Comparison of ENCODE assay signal across 7 cellular contexts in the genomic region with DNA sequence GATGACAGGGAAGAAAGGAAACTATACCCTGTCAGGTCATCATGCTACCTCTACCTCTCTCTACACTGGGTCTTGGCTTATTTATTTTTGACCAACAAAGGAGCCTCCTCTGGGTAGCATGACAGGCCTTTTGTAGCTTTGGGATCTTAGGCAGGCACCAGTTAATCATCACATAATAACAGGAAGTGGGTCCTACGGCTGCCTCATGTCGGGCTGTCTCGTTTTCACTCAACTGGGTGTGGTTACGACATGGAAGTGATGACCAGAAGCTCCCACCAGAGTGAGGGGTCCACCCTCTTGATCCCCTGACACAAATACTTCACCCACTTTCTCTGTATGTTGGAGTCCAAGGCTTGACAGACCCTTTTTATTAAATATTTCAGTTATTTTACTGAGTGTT.
A peak's percentile ranks its signal among the peaks of the same experiment; 100 is the strongest.
DNase-seq lines count a peak whose midpoint lies in the region; ATAC-seq lines count a peak whose summit lies in the region.

No MANE protein-coding gene starts in this region.

- H3K9me3 Mint-ChIP-seq in T-helper 2 cell treated with Interferon-gamma antibody and Interleukin-4, amounts not matched to agents 5 μg/mL and 100 μg/mL, for 36 hours: peaks cover 4% of the 10 kb centered on the region

- peak overlapping the region; percentile 79 for H3K27ac Mint-ChIP-seq in T-helper 2 cell treated with Interferon-gamma antibody and Interleukin-4, amounts not matched to agents 5 μg/mL and 100 μg/mL, for 36 hours

- H3K36me3 Mint-ChIP-seq in T-helper 2 cell treated with Interferon-gamma antibody and Interleukin-4, amounts not matched to agents 5 μg/mL and 100 μg/mL, for 36 hours (ENCODE audit: low read depth): peaks cover 3% of the 10 kb centered on the region

- peak; percentile 23 for DNase-seq in T-helper 2 cell treated with Interferon-gamma antibody and Interleukin-4, amounts not matched to agents 5 μg/mL and 100 μg/mL, for 36 hours (ENCODE audit: low spot score)
- peak; percentile 23 to 27 for DNase-seq in stimulated activated CD4-positive, alpha-beta T cell treated with anti-CD3 and anti-CD28 coated beads, Interleukin-15, amount 100 ng/mL, for 48 hours (ENCODE audit: low read depth in 2 of 2)
- DNase-seq in hippocampal formation (lab: John Stamatoyannopoulos, UW): no peak
- DNase-seq in NCI-H1417 treated with DMSO at 0.1 percent for 48 hours (lab: John Stamatoyannopoulos, UW): no peak
- no peak for DNase-seq in T1000 (lab: John Stamatoyannopoulos, UW)

- H3K27me3 Mint-ChIP-seq in T-helper 2 cell treated with Interferon-gamma antibody and Interleukin-4, amounts not matched to agents 5 μg/mL and 100 μg/mL, for 36 hours (ENCODE audit: low read depth): no peaks in the 10 kb centered on the region

- ATAC-seq in GM19035 (IDR thresholded peaks at IDR 0.05; ENCODE audit: unreplicated experiment) (peak; percentile 93), HG02884 (IDR thresholded peaks at IDR 0.05; ENCODE audit: unreplicated experiment) (peak; percentile 96)

- H3K4me3 Mint-ChIP-seq in T-helper 2 cell treated with Interferon-gamma antibody and Interleukin-4, amounts not matched to agents 5 μg/mL and 100 μg/mL, for 36 hours: peak overlapping the region; percentile 62

- H3K4me1 Mint-ChIP-seq in T-helper 2 cell treated with Interferon-gamma antibody and Interleukin-4, amounts not matched to agents 5 μg/mL and 100 μg/mL, for 36 hours (ENCODE audit: low read depth): peaks cover 25% of the 10 kb centered on the region

Comparison
In these comparisons a context has a peak if more than half of its experiments do, and no peak if none do; other contexts are left out.
1. DNase-seq: peak in T-helper 2 cell treated with Interferon-gamma antibody and Interleukin-4, amounts not matched to agents 5 μg/mL and 100 μg/mL, for 36 hours (single experiment) and stimulated activated CD4-positive, alpha-beta T cell treated with anti-CD3 and anti-CD28 coated beads, Interleukin-15, amount 100 ng/mL, for 48 hours (2 of 2); none in hippocampal formation (0 of 2), NCI-H1417 treated with DMSO at 0.1 percent for 48 hours (single experiment) and T1000 (single experiment).